Comparison of ENCODE assay signal across 10 cellular contexts in genomic region chr10:94439275-94439861, GRCh38. TPM values are rescaled to one million over a fixed set of nuclear protein-coding genes. Genes with fewer than 3 reads are reported as not detected.
DNase-seq lines count a peak whose midpoint lies in the region; ATAC-seq and TF ChIP-seq lines count a peak whose summit lies in the region.
"Had no signal": no experiment of that assay in that cellular context is flagged by ENCODE, and none has a peak within 500 bp of the region (broad histone marks: within the 10 kb centered on the region; RNA-seq: fewer than 3 reads in every experiment).

No MANE protein-coding gene starts in this region.

- no peak overlapping the region for H3K4me3 Mint-ChIP-seq in H9
- no peak overlapping the region for H3K4me3 Mint-ChIP-seq in activated T-cell treated with anti-CD3 and anti-CD28 coated beads, Interleukin-2, amount 50 U/mL, for 4 hours
- H3K4me3 Mint-ChIP-seq: activated CD8-positive, alpha-beta T cell treated with anti-CD3 and anti-CD28 coated beads, Interleukin-2, amount 10 ng/mL, durations not matched to agents 7 days and 5 days had no signal

- H3K9me3 ChIP-seq in H9 (ENCODE audit: control insufficient read depth, low read depth, low read length) (no peaks in the 10 kb centered on the region), right cardiac atrium (ENCODE audit: control insufficient read depth, low read length) (no peaks in the 10 kb centered on the region)
- H3K9me3 ChIP-seq: uterus had no signal

- H3K23me2 ChIP-seq in H9 (ENCODE audit: insufficient read length, low read depth, low read length, poor library complexity, severe bottlenecking) = no peaks in the 10 kb centered on the region

- no peak overlapping the region for H2BK12ac ChIP-seq in H9 (ENCODE audit: insufficient read length, low read depth, low read length)

- H3K27ac Mint-ChIP-seq in H9 = no peak overlapping the region
- H3K27ac Mint-ChIP-seq: activated CD8-positive, alpha-beta T cell treated with anti-CD3 and anti-CD28 coated beads, Interleukin-2, amount 10 ng/mL, durations not matched to agents 7 days and 5 days had no signal

- no peaks in the 10 kb centered on the region for H3K27me3 ChIP-seq in H9 (ENCODE audit: insufficient read depth, low read length)
- no peaks in the 10 kb centered on the region for H3K27me3 ChIP-seq in right cardiac atrium (ENCODE audit: control insufficient read depth, insufficient read depth)
- H3K27me3 ChIP-seq: uterus had no signal

- H2BK120ac ChIP-seq in H9 (ENCODE audit: low read depth, low read length, poor library complexity, severe bottlenecking) = no peak overlapping the region

- no peaks in the 10 kb centered on the region for H4K20me1 ChIP-seq in H9 (ENCODE audit: control insufficient read depth, insufficient read depth, insufficient read length)

- no peaks in the 10 kb centered on the region for H3K27me3 Mint-ChIP-seq in H9 (ENCODE audit: low read depth)
- peaks cover 14% of the 10 kb centered on the region for H3K27me3 Mint-ChIP-seq in activated T-cell treated with anti-CD3 and anti-CD28 coated beads, Interleukin-2, amount 50 U/mL, for 4 hours (ENCODE audit: low read depth)

- no peak overlapping the region for H3K23ac ChIP-seq in H9 (ENCODE audit: insufficient read length, low read depth, low read length)

- no CpG with 5 or more reads among the region's 4 CpGs for WGBS in H9 (ENCODE audit: extremely low coverage, insufficient read length, low lambda C conversion rate)
- WGBS in right cardiac atrium = 39% methylated on average over 4 of the region's 4 CpGs

- H3K4me2 ChIP-seq in H9 (ENCODE audit: insufficient read depth, insufficient read length, low read length) = no peak overlapping the region

- in situ Hi-C loops in astrocyte of the spinal cord (cut with HindIII; ENCODE audit: low sequenced_read_pairs) = no loop called here

- peak; percentile 60 to 68 for ATAC-seq in right cardiac atrium
- no peak for ATAC-seq in activated T-cell treated with anti-CD3 and anti-CD28 coated beads, Interleukin-2, amount 50 U/mL, for 4 hours
- no peak for ATAC-seq in GM19455 (IDR thresholded peaks at IDR 0.05; ENCODE audit: unreplicated experiment)
- ATAC-seq: activated CD8-positive, alpha-beta T cell treated with anti-CD3 and anti-CD28 coated beads, Interleukin-2, amount 10 ng/mL, durations not matched to agents 7 days and 5 days had no signal

- H3K36me3 Mint-ChIP-seq in H9 (ENCODE audit: insufficient read depth in 1 of 3, low read depth in 3 of 3) = peaks cover 0 to 5% (median 3%) of the 10 kb centered on the region in 3 experiments; a peak in 3 of 7 replicates
- peaks cover 2% of the 10 kb centered on the region for H3K36me3 Mint-ChIP-seq in activated T-cell treated with anti-CD3 and anti-CD28 coated beads, Interleukin-2, amount 50 U/mL, for 4 hours (ENCODE audit: insufficient read depth)

- no peak overlapping the region for H3K27ac ChIP-seq in H9 (ENCODE audit: insufficient read length, low read depth, low read length)
- H3K27ac ChIP-seq in right cardiac atrium (ENCODE audit: low read length) = no peak overlapping the region
- H3K27ac ChIP-seq: uterus had no signal

- H4K5ac ChIP-seq in H9 (ENCODE audit: insufficient read length, low read depth, low read length) = no peak overlapping the region

- H3K4me1 ChIP-seq in H9 (ENCODE audit: insufficient read depth, low read length) = no peaks in the 10 kb centered on the region
- H3K4me1 ChIP-seq in right cardiac atrium (ENCODE audit: control insufficient read depth, insufficient read depth, low read length) = no peaks in the 10 kb centered on the region
- H3K4me1 ChIP-seq: uterus had no signal

- H3T11ph ChIP-seq in H9 (ENCODE audit: low read length) = no peak overlapping the region

- intact Hi-C loops in right cardiac atrium (cut with DNase I) = no loop called here

- H2AK5ac ChIP-seq in H9 (ENCODE audit: insufficient read length, low read length) = no peak overlapping the region

- DNase-seq in AG09309 (ENCODE audit: low read depth) (no peak), H9 (peak; percentile 50), astrocyte of the spinal cord (ENCODE audit: low read depth, low spot score) (peak; percentile 7), right cardiac atrium (peak; percentile 35 to 71 (median 59)), AML-193 (lab: John Stamatoyannopoulos, UW) (no peak), LoVo (ENCODE audit: low spot score) (no peak)
- DNase-seq in activated T-cell treated with anti-CD3 and anti-CD28 coated beads, Interleukin-2, amount 50 U/mL, for 4 hours = no peak
- DNase-seq: activated CD8-positive, alpha-beta T cell treated with anti-CD3 and anti-CD28 coated beads, Interleukin-2, amount 10 ng/mL, durations not matched to agents 7 days and 5 days; uterus had no signal

- H3K79me1 ChIP-seq in H9 (ENCODE audit: insufficient read depth, low read depth, low read length, poor library complexity, severe bottlenecking) = no peaks in the 10 kb centered on the region

- H2AFZ ChIP-seq in H9 (ENCODE audit: low read length) = no peak overlapping the region

- H2BK15ac ChIP-seq in H9 (ENCODE audit: low read depth, low read length) = no peak overlapping the region

- H3K4ac ChIP-seq in H9 (ENCODE audit: low read depth, low read length) = no peak overlapping the region

- no peak overlapping the region for H2BK20ac ChIP-seq in H9 (ENCODE audit: low read depth, low read length, poor library complexity, severe bottlenecking)

- H3K18ac ChIP-seq in H9 (ENCODE audit: insufficient read length, low read depth, low read length) = no peak overlapping the region

- peaks cover 10 to 14% of the 10 kb centered on the region in 2 experiments for H3K9me3 Mint-ChIP-seq in H9
- peaks cover 15% of the 10 kb centered on the region for H3K9me3 Mint-ChIP-seq in activated T-cell treated with anti-CD3 and anti-CD28 coated beads, Interleukin-2, amount 50 U/mL, for 4 hours

- no peaks in the 10 kb centered on the region for H3K4me1 Mint-ChIP-seq in H9
- no peaks in the 10 kb centered on the region for H3K4me1 Mint-ChIP-seq in activated T-cell treated with anti-CD3 and anti-CD28 coated beads, Interleukin-2, amount 50 U/mL, for 4 hours (ENCODE audit: low read depth)

- no peak overlapping the region for H3K56ac ChIP-seq in H9 (ENCODE audit: insufficient read length, low read depth, low read length)

- TF ChIP-seq CTCF in AG09309 (IDR thresholded peaks at IDR 0.05; ENCODE audit: control insufficient read depth, insufficient read depth, low read depth, low read length, missing control alignments) = peak; percentile 23
- no peak for TF ChIP-seq CTCF in H9 (conservative IDR thresholded peaks at IDR 0.05)
- no peak for TF ChIP-seq CTCF in astrocyte of the spinal cord (IDR thresholded peaks at IDR 0.05; ENCODE audit: low read depth, low read length)

- H3K4me3 ChIP-seq in AG09309 (ENCODE audit: control insufficient read depth, low read depth, low read length) = no peak overlapping the region
- no peak overlapping the region for H3K4me3 ChIP-seq in astrocyte of the spinal cord (ENCODE audit: low read depth, low read length)
- H3K4me3 ChIP-seq in right cardiac atrium (ENCODE audit: low read length) = no peak overlapping the region
- H3K4me3 ChIP-seq: uterus had no signal

- no peak overlapping the region for H2BK5ac ChIP-seq in H9 (ENCODE audit: insufficient read length, low read length)

- H4K8ac ChIP-seq in H9 (replicated peaks; ENCODE audit: insufficient read length, low read depth, low read length) = no peak overlapping the region

- H3K14ac ChIP-seq in H9 (ENCODE audit: insufficient read depth, low read length) = no peak overlapping the region; the same call in 1 of the 2 replicates

- H3K79me2 ChIP-seq in H9 (ENCODE audit: insufficient read depth, low read length) = no peaks in the 10 kb centered on the region

- H4K91ac ChIP-seq in H9 (ENCODE audit: insufficient read length, low read depth, low read length) = no peak overlapping the region

- no peak overlapping the region for H3K9ac ChIP-seq in H9 (ENCODE audit: extremely low read depth, insufficient read length, low read length)

RNA-seq across cellular contexts. Expression of gene TBC1D12, which starts 37.0 kb away (rescaled TPM):
- total RNA-seq in H9 (2021) = 1.9 and 2.0 TPM in 2 replicates
- 1 to 10 TPM; 6.1 to 7.0 (median 6.7) TPM for total RNA-seq in right cardiac atrium
- 3.9 TPM for polyA plus RNA-seq in right cardiac atrium
- under 1 TPM; 0.27 to 0.38 (median 0.32) TPM for total RNA-seq in activated T-cell treated with anti-CD3 and anti-CD28 coated beads, Interleukin-2, amount 50 U/mL, for 4 hours

Comparison
In these comparisons a context has a peak if more than half of its experiments do, and no peak if none do; other contexts are left out.
1. DNase-seq: peak in H9 (single experiment), astrocyte of the spinal cord (single experiment) and right cardiac atrium (3 of 3); none in AG09309 (single experiment), activated T-cell treated with anti-CD3 and anti-CD28 coated beads, Interleukin-2, amount 50 U/mL, for 4 hours (single experiment), AML-193 (0 of 2) and LoVo (single experiment).
2. ATAC-seq: peak in right cardiac atrium (2 of 2); none in activated T-cell treated with anti-CD3 and anti-CD28 coated beads, Interleukin-2, amount 50 U/mL, for 4 hours (0 of 2) and GM19455 (single experiment).